In the genomic region with DNA sequence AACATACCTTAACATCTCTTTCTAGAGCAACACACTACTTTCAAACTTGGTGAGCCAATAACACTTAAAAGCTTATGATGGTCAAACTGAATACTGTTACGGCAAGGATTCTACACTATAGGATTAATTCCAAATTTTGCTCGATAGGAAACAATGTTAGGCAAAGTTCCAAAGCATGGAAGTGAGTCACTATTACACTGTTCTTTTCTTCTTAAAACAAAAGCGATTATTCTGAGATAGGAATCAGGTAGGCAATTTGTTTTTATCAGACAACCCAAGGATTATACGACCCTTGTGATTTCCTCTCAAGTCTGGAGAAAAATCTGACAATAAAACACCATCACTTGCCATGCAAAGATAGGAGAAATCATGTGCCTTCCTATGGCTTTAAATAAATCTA, we compare ENCODE assay signal across 22 cellular contexts.
"Had no signal": no experiment of that assay in that cellular context is flagged by ENCODE, and none has a peak within 500 bp of the region (broad histone marks: within the 10 kb centered on the region; RNA-seq: fewer than 3 reads in every experiment).

No MANE protein-coding gene starts in this region.

- H3K27ac ChIP-seq: body of pancreas, esophagus squamous epithelium, foreskin keratinocyte, hepatocyte, left ventricle myocardium inferior, prostate gland, right atrium auricular region, thoracic aorta, upper lobe of left lung, VCaP had no signal

- H3K4me2 ChIP-seq: hepatocyte had no signal

- H3K4me1 ChIP-seq: body of pancreas, esophagus squamous epithelium, foreskin keratinocyte, left ventricle myocardium inferior, prostate gland, right atrium auricular region, upper lobe of left lung had no signal

- H2AFZ ChIP-seq: hepatocyte had no signal

- H3K4me3 ChIP-seq: body of pancreas, esophagus squamous epithelium, hepatocyte, left ventricle myocardium inferior, prostate gland, right atrium auricular region, thoracic aorta, upper lobe of left lung had no signal

- H3K9me3 ChIP-seq: body of pancreas, esophagus squamous epithelium, left ventricle myocardium inferior, prostate gland, right atrium auricular region, thoracic aorta, upper lobe of left lung had no signal

- ATAC-seq: activated CD8-positive, alpha-beta memory T cell treated with anti-CD3 and anti-CD28 coated beads, Interleukin-2, amount 10 ng/mL, durations not matched to agents 7 days and 5 days; activated CD8-positive, alpha-beta T cell treated with anti-CD3 and anti-CD28 coated beads for 36 hours; body of pancreas; foreskin keratinocyte; T-cell had no signal

- H3K36me3 ChIP-seq: prostate gland had no signal

- H3K27me3 ChIP-seq: body of pancreas, esophagus squamous epithelium, foreskin keratinocyte, hepatocyte, right atrium auricular region, upper lobe of left lung had no signal

- DNase-seq: activated CD4-positive, alpha-beta T cell treated with anti-CD3 and anti-CD28 coated beads, Interleukin-2, amount 10 ng/mL, durations not matched to agents 7 days and 5 days; activated CD4-positive, CD25-positive, alpha-beta regulatory T cell treated with anti-CD3 and anti-CD28 coated beads, Interleukin-2, amount 50 U/mL, for 72 hours; activated CD8-positive, alpha-beta memory T cell treated with anti-CD3 and anti-CD28 coated beads, Interleukin-2, amount 10 ng/mL, durations not matched to agents 7 days and 5 days; activated CD8-positive, alpha-beta T cell treated with anti-CD3 and anti-CD28 coated beads for 36 hours; activated effector memory CD4-positive, alpha-beta T cell treated with anti-CD3 and anti-CD28 coated beads, Interleukin-2, amount 50 U/mL, for 16 hours; activated naive CD4-positive, alpha-beta T cell treated with anti-CD3 and anti-CD28 coated beads, Interleukin-2, amount 10 ng/mL, durations not matched to agents 7 days and 5 days; activated T-cell treated with anti-CD3 and anti-CD28 coated beads for 4 hours; body of pancreas; caudate nucleus; esophagus squamous epithelium; kidney glomerular epithelial cell; left ventricle myocardium inferior; stimulated activated CD4-positive, alpha-beta T cell treated with anti-CD3 and anti-CD28 coated beads, Interleukin-4, amount 100 ng/mL, for 24 hours; stimulated activated naive CD4-positive, alpha-beta T cell treated with Interleukin-2 at 50 U/mL for 16 hours; T-cell; upper lobe of left lung had no signal
